8 cellular contexts compared by ENCODE assay signal in genomic region chr11:67805256-67806126, GRCh38.
DNase-seq lines count a peak whose midpoint lies in the region; ATAC-seq and TF ChIP-seq lines count a peak whose summit lies in the region.
"Not testable (repeated sequence)": the region's sequence is repeated elsewhere in the genome, so short reads cannot be mapped to it uniquely, and the experiment has no call there.

No MANE protein-coding gene starts in this region.

- peak overlapping the region; percentile 97 for H3K9ac ChIP-seq in HCT116 (ENCODE audit: low read length)

- H3K27me3 ChIP-seq in HCT116 (ENCODE audit: insufficient read depth, low read length); foreskin keratinocyte: not testable (repeated sequence)

- peak; percentile 97 for DNase-seq in EH (ENCODE audit: low read depth)
- DNase-seq in HCT116 (ENCODE audit: low read depth, low spot score): peak; percentile 87
- peak; percentile 96 for DNase-seq in NB4 (ENCODE audit: low read depth)
- peak; percentile 92 for DNase-seq in SK-MEL-5 (ENCODE audit: low read depth, low spot score)
- DNase-seq in activated naive CD4-positive, alpha-beta T cell treated with Interleukin-2 at 50 U/mL for 16 hours: peak; percentile 100
- DNase-seq in foreskin keratinocyte: peak; percentile 86 to 93
- DNase-seq in neural crest cell (ENCODE audit: low read depth, low spot score): peak; percentile 97

- intact Hi-C loops in HCT116 (cut with micrococcal nuclease): loop anchor here (10.0 kb wide), 1 partner anchor 161 kb away; no protein-coding TSS in a partner anchor

- ATAC-seq in HCT116 (peak; percentile 97), foreskin keratinocyte (peak; percentile 97)

- TF ChIP-seq CTCF in HCT116 (IDR thresholded peaks at IDR 0.05 in 2 of 3, conservative IDR thresholded peaks at IDR 0.05 in 1 of 3; ENCODE audit: borderline replicate concordance in 1 of 3, insufficient read depth in 1 of 3, low read depth in 2 of 3, low read length in 2 of 3); NB4 (IDR thresholded peaks at IDR 0.05; ENCODE audit: low read depth, low read length); foreskin keratinocyte (conservative IDR thresholded peaks at IDR 0.05); neural crest cell (conservative IDR thresholded peaks at IDR 0.05): not testable (repeated sequence)

- H2AFZ ChIP-seq in HCT116 (ENCODE audit: low read depth, low read length, poor library complexity, severe bottlenecking): not testable (repeated sequence)

- not testable (repeated sequence) for BruUV-seq in HCT116 (replicated peaks; lab: Mats Ljungman, UMichigan)

- in situ Hi-C loops in SK-MEL-5 (cut with HindIII; ENCODE audit: low pct_unique_long_range_greater_than_20kb, low sequenced_read_pairs): not testable (repeated sequence)

- H3K4me3 Mint-ChIP-seq in neural crest cell: peak overlapping the region; percentile 98
- H3K4me3 Mint-ChIP-seq in stimulated activated naive CD8-positive, alpha-beta T cell treated with anti-CD3 and anti-CD28 coated beads, Interleukin-15, Interleukin-2, amounts not matched to agents 100 ng/mL and 50 ng/mL, for 24 hours: peak overlapping the region; percentile 91

- H3K27ac ChIP-seq in HCT116 (ENCODE audit: low read depth, low read length) (peak overlapping the region; percentile 66), foreskin keratinocyte (peak overlapping the region; percentile 49)

- H3K9me3 ChIP-seq in HCT116 (ENCODE audit: control insufficient read depth in 1 of 2, insufficient read depth in 1 of 2, low read depth in 1 of 2, low read length in 2 of 2): not testable (repeated sequence)

- H3K79me2 ChIP-seq in HCT116 (ENCODE audit: insufficient read depth, low read length): not testable (repeated sequence)

- not testable (repeated sequence) for H3K36me3 Mint-ChIP-seq in neural crest cell (ENCODE audit: low read depth); stimulated activated naive CD8-positive, alpha-beta T cell treated with anti-CD3 and anti-CD28 coated beads, Interleukin-15, Interleukin-2, amounts not matched to agents 100 ng/mL and 50 ng/mL, for 24 hours (ENCODE audit: low read depth)

- CTCF ChIA-PET in HCT116 (lab: Charles Lee): not testable (repeated sequence)

- H3K4me3 ChIP-seq in HCT116 (replicated peaks in 1 of 2; ENCODE audit: low read depth in 1 of 2, low read length in 2 of 2): peak overlapping the region; percentile 70 to 85
- H3K4me3 ChIP-seq in NB4 (ENCODE audit: low read depth, low read length): peak overlapping the region; percentile 67

- TF ChIP-seq POLR2A in HCT116 (IDR thresholded peaks at IDR 0.05; ENCODE audit: borderline replicate concordance, extremely low read depth, insufficient read depth, insufficient read length) (peak; percentile 32), NB4 (IDR thresholded peaks at IDR 0.05; ENCODE audit: extremely low read depth, insufficient read length) (peak; percentile 74)

- not testable (repeated sequence) for H3K9me2 ChIP-seq in HCT116 (ENCODE audit: insufficient read depth)

- peaks cover 12% of the 10 kb centered on the region for H3K27me3 Mint-ChIP-seq in neural crest cell (ENCODE audit: low read depth)
- H3K27me3 Mint-ChIP-seq in stimulated activated naive CD8-positive, alpha-beta T cell treated with anti-CD3 and anti-CD28 coated beads, Interleukin-15, Interleukin-2, amounts not matched to agents 100 ng/mL and 50 ng/mL, for 24 hours: not testable (repeated sequence)

- RAD21 ChIA-PET in HCT116 (lab: Charles Lee; ENCODE audit: low non-redundant PET in 1 of 2, low total read pairs in 2 of 2, uncharacterized antibody in 2 of 2, unreplicated experiment in 2 of 2): not testable (repeated sequence)

- H3K4me2 ChIP-seq in HCT116 (ENCODE audit: low read length): peak overlapping the region; percentile 85

- not testable (repeated sequence) for H3K9me3 Mint-ChIP-seq in neural crest cell; stimulated activated naive CD8-positive, alpha-beta T cell treated with anti-CD3 and anti-CD28 coated beads, Interleukin-15, Interleukin-2, amounts not matched to agents 100 ng/mL and 50 ng/mL, for 24 hours

- H3K36me3 ChIP-seq in HCT116 (ENCODE audit: control insufficient read depth in 1 of 2, insufficient read depth in 2 of 2, low read length in 2 of 2): not testable (repeated sequence)

- peaks cover 20% of the 10 kb centered on the region for H3K4me1 Mint-ChIP-seq in neural crest cell
- peaks cover 23% of the 10 kb centered on the region for H3K4me1 Mint-ChIP-seq in stimulated activated naive CD8-positive, alpha-beta T cell treated with anti-CD3 and anti-CD28 coated beads, Interleukin-15, Interleukin-2, amounts not matched to agents 100 ng/mL and 50 ng/mL, for 24 hours (ENCODE audit: low read depth)

- POLR2A ChIA-PET in HCT116 (lab: Charles Lee): not testable (repeated sequence)

- not testable (repeated sequence) for H4K20me1 ChIP-seq in HCT116 (ENCODE audit: insufficient read depth)

- peaks cover 15 to 28% of the 10 kb centered on the region in 2 experiments for H3K4me1 ChIP-seq in HCT116 (ENCODE audit: control insufficient read depth in 1 of 2, insufficient read depth in 2 of 2, low read length in 2 of 2)
- H3K4me1 ChIP-seq in foreskin keratinocyte: not testable (repeated sequence)

- TF ChIP-seq RAD21 in HCT116 (IDR thresholded peaks at IDR 0.05; ENCODE audit: low read depth): not testable (repeated sequence)

- peak overlapping the region; percentile 99 for H3K27ac Mint-ChIP-seq in neural crest cell (ENCODE audit: unreplicated experiment)
- H3K27ac Mint-ChIP-seq in stimulated activated naive CD8-positive, alpha-beta T cell treated with anti-CD3 and anti-CD28 coated beads, Interleukin-15, Interleukin-2, amounts not matched to agents 100 ng/mL and 50 ng/mL, for 24 hours: peak overlapping the region; percentile 91

TF ChIP-seq in HCT116, 20 proteins besides CTCF, POLR2A, EP300 and RAD21:
- TF ChIP-seq POLR2AphosphoS5 (IDR thresholded peaks at IDR 0.05; ENCODE audit: low read depth, low read length) (peak; percentile 70), YY1 (IDR thresholded peaks at IDR 0.05; ENCODE audit: extremely low read depth, insufficient replicate concordance, low read depth, low read length) (peak; percentile 88), EGR1 (IDR thresholded peaks at IDR 0.05; ENCODE audit: low read depth) (peak; percentile 80), SP1 (IDR thresholded peaks at IDR 0.05; ENCODE audit: low read depth) (peak; percentile 39; the same call in 1 of the 2 replicates), MAX (IDR thresholded peaks at IDR 0.05) (peak; percentile 48)

Comparison
In these comparisons a context has a peak if more than half of its experiments do, and no peak if none do; other contexts are left out.
1. Peak in every context shown above with its lines: DNase-seq, ATAC-seq, H3K4me3 ChIP-seq and H3K27ac ChIP-seq.